In the genomic region with DNA sequence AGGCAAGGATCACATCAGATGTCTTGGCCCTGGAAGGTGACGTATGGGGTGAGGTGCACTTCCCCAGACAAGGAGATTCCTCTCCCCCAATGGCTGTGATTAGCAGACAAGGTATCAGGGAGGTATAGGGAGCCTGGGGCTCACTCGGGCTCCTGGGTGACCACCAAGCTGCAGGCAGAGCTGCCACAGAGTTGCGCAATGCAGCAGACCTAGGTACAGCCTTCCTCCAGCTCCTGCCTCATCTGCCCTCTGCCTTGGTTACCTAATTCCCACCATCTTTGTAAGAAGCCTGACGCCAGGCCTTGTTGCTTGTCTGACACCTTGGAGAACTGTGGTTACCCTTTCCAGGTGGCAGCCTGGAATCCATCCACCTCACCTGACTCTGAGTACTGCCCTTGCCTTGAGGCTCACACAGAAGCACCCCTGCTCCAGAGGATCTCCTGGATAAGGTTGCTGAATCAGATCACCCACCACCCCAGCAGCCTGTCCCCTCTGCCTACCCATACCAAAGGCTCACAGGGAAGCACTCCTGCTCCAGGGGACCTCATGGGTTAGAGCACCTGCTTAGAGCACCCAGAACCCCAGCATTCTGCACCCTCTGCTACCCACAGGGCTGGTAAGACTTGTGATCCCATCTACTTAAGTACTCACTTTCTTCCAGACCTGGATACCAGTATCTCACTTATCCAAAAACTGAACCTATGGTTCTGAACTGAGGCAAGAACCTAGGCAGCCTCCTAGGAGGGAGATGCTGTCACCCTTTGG, we compare ENCODE assay signal across 17 cellular contexts. TPM values are rescaled to one million over a fixed set of nuclear protein-coding genes. Genes with fewer than 3 reads are reported as not detected.
A peak's percentile ranks its signal among the peaks of the same experiment; 100 is the strongest.
DNase-seq lines count a peak whose midpoint lies in the region; ATAC-seq, FAIRE-seq and TF ChIP-seq lines count a peak whose summit lies in the region.
"Had no signal": no experiment of that assay in that cellular context is flagged by ENCODE, and none has a peak within 500 bp of the region (broad histone marks: within the 10 kb centered on the region; RNA-seq: fewer than 3 reads in every experiment).

No MANE protein-coding gene starts in this region.

- POLR2A ChIA-PET in IMR-90 (lab: Charles Lee; ENCODE audit: unreplicated experiment): no interaction called here
- POLR2A ChIA-PET in H1 (lab: Charles Lee; ENCODE audit: partially characterized antibody): interaction anchor here (0.5 kb wide), 1 partner anchor 307 kb away, joined by 3 read pairs; no protein-coding TSS in a partner anchor

- no peak overlapping the region for H4K91ac ChIP-seq in IMR-90 (ENCODE audit: insufficient read depth, low read depth, low read length)
- H4K91ac ChIP-seq in H1 (replicated peaks; ENCODE audit: insufficient read length, low read length): no peak overlapping the region
- no peak overlapping the region for H4K91ac ChIP-seq in trophoblast cell (ENCODE audit: low read depth, low read length)

- intact Hi-C loops in IMR-90 (cut with micrococcal nuclease): no loop called here

- TF ChIP-seq EP300 in H1 (IDR thresholded peaks at IDR 0.05; ENCODE audit: borderline replicate concordance in 1 of 2, low read depth in 2 of 2, low read length in 2 of 2): no peak

- H2AFZ ChIP-seq in IMR-90 (replicated peaks; ENCODE audit: low read length, poor library complexity) (no peak overlapping the region), H1 (ENCODE audit: low read length) (no peak overlapping the region), trophoblast cell (ENCODE audit: insufficient read depth, low read length, poor library complexity) (no peak overlapping the region)
- H2AFZ ChIP-seq: GM23248 had no signal

- H4K8ac ChIP-seq in IMR-90 (ENCODE audit: low read depth in 2 of 2, low read length in 2 of 2) (no peak overlapping the region), H1 (ENCODE audit: extremely low read depth, insufficient read depth, low read length) (no peak overlapping the region), trophoblast cell (ENCODE audit: low read depth, low read length) (no peak overlapping the region)

- H3K9me1 ChIP-seq in IMR-90 (ENCODE audit: insufficient read depth, low read length): no peaks in the 10 kb centered on the region

- H2BK120ac ChIP-seq in IMR-90 (ENCODE audit: low read depth, low read length): no peak overlapping the region
- H2BK120ac ChIP-seq in H1 (replicated peaks; ENCODE audit: low read depth, low read length): no peak overlapping the region
- no peak overlapping the region for H2BK120ac ChIP-seq in trophoblast cell (ENCODE audit: insufficient read depth, low read length, poor library complexity)

- no peaks in the 10 kb centered on the region for H3K23me2 ChIP-seq in H1 (ENCODE audit: low read depth, low read length)

- no TSS peak for BruUV-seq in IMR-90 (replicated peaks; lab: Mats Ljungman, UMichigan)

- TF ChIP-seq CTCF in IMR-90 (conservative IDR thresholded peaks at IDR 0.05; ENCODE audit: low read depth, low read length) (no peak), H1 (IDR thresholded peaks at IDR 0.05; ENCODE audit: control extremely low read depth in 1 of 3, insufficient read depth in 1 of 3, low read depth in 1 of 3, low read length in 3 of 3) (no peak)

- no peak overlapping the region for H3K4me2 ChIP-seq in IMR-90 (ENCODE audit: low read depth, low read length)
- no peak overlapping the region for H3K4me2 ChIP-seq in H1 (ENCODE audit: insufficient read depth in 1 of 2, low read depth in 2 of 2, low read length in 2 of 2)
- H3K4me2 ChIP-seq in trophoblast cell (ENCODE audit: low read length): no peak overlapping the region
- H3K4me2 ChIP-seq: BLaER1 had no signal

- H2AK5ac ChIP-seq in IMR-90 (ENCODE audit: low read depth, low read length) (no peak overlapping the region), H1 (ENCODE audit: low read depth, low read length) (no peak overlapping the region), trophoblast cell (ENCODE audit: low read length) (no peak overlapping the region)

- in situ Hi-C loops in IMR-90 (cut with MboI; ENCODE audit: low sequenced_read_pairs): no loop called here

- no peak overlapping the region for H2AK9ac ChIP-seq in IMR-90 (replicated peaks; ENCODE audit: low read depth, low read length, poor library complexity)

- H3K4me3 ChIP-seq in IMR-90 (ENCODE audit: insufficient read depth, low read depth, low read length): no peak overlapping the region
- H3K4me3 ChIP-seq in H1 (ENCODE audit: extremely low read depth in 1 of 4, insufficient read depth in 2 of 4, low read depth in 3 of 4, low read length in 4 of 4): no peak overlapping the region
- H3K4me3 ChIP-seq in trophoblast cell (ENCODE audit: low read depth, low read length): peak overlapping the region; percentile 31
- H3K4me3 ChIP-seq: BLaER1, GM23248, HAP-1 had no signal

- H2BK20ac ChIP-seq in IMR-90 (ENCODE audit: low read depth, low read length) (no peak overlapping the region), H1 (ENCODE audit: low read length) (no peak overlapping the region)

- ATAC-seq in IMR-90 (ENCODE audit: low read depth): no peak
- no peak for ATAC-seq in GM21515 (IDR thresholded peaks at IDR 0.05; ENCODE audit: unreplicated experiment)

- H2BK15ac ChIP-seq in IMR-90 (ENCODE audit: low read depth, low read length): no peak overlapping the region
- H2BK15ac ChIP-seq in H1 (ENCODE audit: low read length): no peak overlapping the region

- H2BK5ac ChIP-seq in IMR-90 (ENCODE audit: low read depth, low read length, poor library complexity, severe bottlenecking) (no peak overlapping the region), H1 (ENCODE audit: low read depth, low read length) (no peak overlapping the region), trophoblast cell (ENCODE audit: low read depth, low read length, poor library complexity) (no peak overlapping the region)

- H3K4ac ChIP-seq in IMR-90 (ENCODE audit: low read depth, low read length): no peak overlapping the region
- no peak overlapping the region for H3K4ac ChIP-seq in H1 (replicated peaks; ENCODE audit: insufficient read length, low read depth, low read length)
- H3K4ac ChIP-seq in trophoblast cell (ENCODE audit: low read depth, low read length): no peak overlapping the region

- no peak for TF ChIP-seq RAD21 in IMR-90 (IDR thresholded peaks at IDR 0.05; ENCODE audit: low read length)
- TF ChIP-seq RAD21 in H1 (IDR thresholded peaks at IDR 0.05 in 1 of 2, conservative IDR thresholded peaks at IDR 0.05 in 1 of 2; ENCODE audit: low read depth in 2 of 2, low read length in 2 of 2): no peak

- no peaks in the 10 kb centered on the region for H3K4me1 ChIP-seq in IMR-90 (ENCODE audit: control insufficient read depth, insufficient read depth, low read length)
- no peaks in the 10 kb centered on the region for H3K4me1 ChIP-seq in H1 (replicated peaks in 1 of 4; ENCODE audit: control insufficient read depth in 3 of 4, insufficient read depth in 4 of 4, low read length in 3 of 4)
- no peaks in the 10 kb centered on the region for H3K4me1 ChIP-seq in trophoblast cell (ENCODE audit: control insufficient read depth in 1 of 2, insufficient read depth in 2 of 2, low read length in 2 of 2)
- H3K4me1 ChIP-seq: Caco-2, HAP-1 had no signal

- H3K56ac ChIP-seq in IMR-90 (ENCODE audit: extremely low read depth, insufficient read depth, low read length) (no peak overlapping the region), H1 (replicated peaks; ENCODE audit: insufficient read length, low read depth, low read length) (no peak overlapping the region)

- H3K9ac ChIP-seq in IMR-90 (ENCODE audit: low read depth, low read length) (no peak overlapping the region), H1 (replicated peaks in 1 of 4; ENCODE audit: extremely low read depth in 1 of 4, low read depth in 3 of 4, low read length in 3 of 4) (no peak overlapping the region), trophoblast cell (ENCODE audit: low read length) (no peak overlapping the region)
- H3K9ac ChIP-seq: BLaER1, GM23248 had no signal

- H3K27ac ChIP-seq in IMR-90 (ENCODE audit: insufficient read depth, low read length): no peak overlapping the region
- no peak overlapping the region for H3K27ac ChIP-seq in H1 (ENCODE audit: low read depth, low read length)
- no peak overlapping the region for H3K27ac ChIP-seq in trophoblast cell (ENCODE audit: low read depth, low read length)
- H3K27ac ChIP-seq: BLaER1, GM23248 had no signal

- H3K23ac ChIP-seq in IMR-90 (ENCODE audit: low read depth, low read length) (no peak overlapping the region), H1 (ENCODE audit: insufficient read length) (no peak overlapping the region), trophoblast cell (ENCODE audit: low read length) (no peak overlapping the region)

- no peak for TF ChIP-seq POLR2A in IMR-90 (IDR thresholded peaks at IDR 0.05; ENCODE audit: low read depth, low read length)
- no peak for TF ChIP-seq POLR2A in H1 (IDR thresholded peaks at IDR 0.05; ENCODE audit: control extremely low read depth in 1 of 2, low read depth in 2 of 2, low read length in 2 of 2)

- H3K14ac ChIP-seq in IMR-90 (replicated peaks; ENCODE audit: low read depth, low read length) (no peak overlapping the region), H1 (ENCODE audit: insufficient read length) (no peak overlapping the region), trophoblast cell (ENCODE audit: low read length) (no peak overlapping the region)

- dilution Hi-C loops in IMR-90 (cut with HindIII; ENCODE audit: low sequenced_read_pairs, unreplicated experiment): no loop called here

- 20% methylated on average over 1 of the region's 4 CpGs; no CpG with 5 or more reads in 1 of the 2 experiments for WGBS in IMR-90 (ENCODE audit: extremely low coverage in 2 of 2, insufficient read length in 1 of 2), 2 experiments
- whole genome bisulfite sequencing in H1 (ENCODE audit: extremely low coverage in 1 of 2, insufficient coverage in 1 of 2, insufficient read length in 1 of 2, insufficient replicate concordance in 2 of 2, low coverage in 1 of 2, low lambda C conversion rate in 2 of 2, missing lambda C conversion rate in 1 of 2), 2 experiments: 74% methylated on average over 4 of the region's 4 CpGs; no CpG with 5 or more reads in 1 of the 2 experiments
- WGBS in trophoblast cell (ENCODE audit: extremely low coverage, insufficient coverage, insufficient read length): no CpG with 5 or more reads among the region's 4 CpGs

- H3K18ac ChIP-seq in IMR-90 (ENCODE audit: low read depth, low read length) (no peak overlapping the region), H1 (ENCODE audit: extremely low read depth, low read length) (no peak overlapping the region), trophoblast cell (ENCODE audit: low read length) (no peak overlapping the region)

- FAIRE-seq in H1 (lab: Jason Lieb, UNC) (no peak), GM19239 (lab: Jason Lieb, UNC) (no peak)

- no peak overlapping the region for H4K12ac ChIP-seq in trophoblast cell (ENCODE audit: low read depth, low read length)

- H2BK12ac ChIP-seq in H1 (ENCODE audit: low read depth, low read length) (no peak overlapping the region), trophoblast cell (ENCODE audit: low read length) (no peak overlapping the region)

- peaks cover 31% of the 10 kb centered on the region; the same call in 1 of the 2 replicates for H3K9me3 ChIP-seq in IMR-90 (ENCODE audit: control insufficient read depth, insufficient read depth, low read length)
- peaks cover 70 to 87% of the 10 kb centered on the region in 2 experiments for H3K9me3 ChIP-seq in H1 (ENCODE audit: insufficient read depth in 2 of 2, low read depth in 1 of 2, low read length in 1 of 2)
- peaks cover 79% of the 10 kb centered on the region for H3K9me3 ChIP-seq in trophoblast cell (ENCODE audit: insufficient read depth, low read depth, low read length)
- H3K9me3 ChIP-seq: BLaER1, Caco-2, HAP-1 had no signal

- peak; percentile 39 for DNase-seq in activated CD8-positive, alpha-beta memory T cell treated with anti-CD3 and anti-CD28 coated beads, Interleukin-2, amount 50 U/mL, for 48 hours
- no peak for DNase-seq in activated CD8-positive, alpha-beta memory T cell treated with anti-CD3 and anti-CD28 coated beads for 24 hours
- DNase-seq in IMR-90 (no peak), H1 (ENCODE audit: low read depth in 1 of 2, low spot score in 2 of 2) (no peak), trophoblast cell (no peak), T-helper 2 cell (no peak), GM19239 (ENCODE audit: insufficient read length, low spot score) (no peak)
- DNase-seq: 8988T; AML-193; Caco-2; CD8-positive, alpha-beta memory T cell; DMS53; GF-D8; GM23248 had no signal

- CTCF ChIA-PET in IMR-90 (lab: Yijun Ruan, JAX): no interaction called here
- CTCF ChIA-PET in H1 (lab: Charles Lee; ENCODE audit: partially characterized antibody): no interaction called here

- H3K36me3 ChIP-seq in IMR-90 (ENCODE audit: control insufficient read depth, insufficient read depth, low read length) (no peaks in the 10 kb centered on the region), H1 (ENCODE audit: control insufficient read depth in 2 of 4, insufficient read depth in 4 of 4, low read length in 3 of 4) (no peaks in the 10 kb centered on the region), trophoblast cell (ENCODE audit: control insufficient read depth in 1 of 2, insufficient read depth in 2 of 2, low read length in 2 of 2) (no peaks in the 10 kb centered on the region)
- H3K36me3 ChIP-seq: BLaER1, HAP-1 had no signal

- H4K5ac ChIP-seq in IMR-90 (ENCODE audit: low read depth, low read length) (no peak overlapping the region), H1 (ENCODE audit: insufficient read length, low read depth, low read length) (no peak overlapping the region)

- H3K27me3 ChIP-seq in IMR-90 (ENCODE audit: control insufficient read depth, insufficient read depth, low read length): no peaks in the 10 kb centered on the region
- H3K27me3 ChIP-seq in H1 (replicated peaks in 1 of 4; ENCODE audit: control insufficient read depth in 3 of 4, extremely low read depth in 1 of 4, insufficient read depth in 3 of 4, low read length in 3 of 4): no peaks in the 10 kb centered on the region; a peak in 1 of 7 replicates
- H3K27me3 ChIP-seq in trophoblast cell (ENCODE audit: insufficient read depth, low read length): no peaks in the 10 kb centered on the region
- H3K27me3 ChIP-seq: BLaER1 had no signal

- H3K79me2 ChIP-seq in H1 (ENCODE audit: control insufficient read depth in 1 of 2, insufficient read depth in 2 of 2, low read length in 2 of 2) (no peaks in the 10 kb centered on the region), trophoblast cell (ENCODE audit: control insufficient read depth, insufficient read depth, low read length, poor library complexity) (no peaks in the 10 kb centered on the region)

- H3K79me1 ChIP-seq in IMR-90 (ENCODE audit: low read depth in 1 of 2, low read length in 2 of 2): no peaks in the 10 kb centered on the region
- no peaks in the 10 kb centered on the region for H3K79me1 ChIP-seq in H1 (ENCODE audit: low read depth, low read length)
- no peaks in the 10 kb centered on the region for H3K79me1 ChIP-seq in trophoblast cell (ENCODE audit: low read length)

- H4K20me1 ChIP-seq in IMR-90 (ENCODE audit: insufficient read depth, low read length) (no peaks in the 10 kb centered on the region), H1 (replicated peaks in 1 of 2; ENCODE audit: control insufficient read depth in 1 of 2, insufficient read depth in 2 of 2, low read length in 2 of 2) (no peaks in the 10 kb centered on the region)
- H4K20me1 ChIP-seq: BLaER1 had no signal

RNA-seq across cellular contexts. Expression of a gene that starts 40.4 kb away (rescaled TPM):
- not detected in 2 replicates for total RNA-seq in IMR-90 (2012; rRNA removed)
- not detected in 2 replicates for polyA plus RNA-seq in IMR-90 (2012; rRNA removed)
- not detected in 2 replicates for polyA plus RNA-seq in IMR-90 (2012; cell fraction: cytosol; rRNA removed)
- not detected in 2 replicates for polyA plus RNA-seq in IMR-90 (2012; cell fraction: nucleus; rRNA removed; ENCODE audit: low replicate concordance)
- 0.17 and 0.94 TPM in 2 replicates for total RNA-seq in H1 (2021; fragmentation: NEBNext Ultra II Directional; extraction: Animal tissue kit (Norgen Biotek cat#: 25700))
- 0.03 TPM in 2 replicates for polyA plus RNA-seq in H1 (2011; rRNA removed)
- polyA plus RNA-seq in H1 (2011; cell fraction: cytosol; rRNA removed): 0.03 TPM
- 0.07 TPM for polyA plus RNA-seq in H1 (2011; cell fraction: nucleus; rRNA removed)
- not detected in 4 replicates for polyA plus RNA-seq in H1 (2012, experiment 1 of 2)
- not detected for polyA plus RNA-seq in H1 (2012, experiment 2 of 2)
- polyA plus RNA-seq in H1 (2013, experiment 1 of 2): 0.22 TPM
- 0.13 TPM for polyA plus RNA-seq in H1 (2013, experiment 2 of 2)
- polyA minus RNA-seq in H1 (2011; rRNA and poly(A)+ RNA removed): 0.15 TPM in 1 of 2 replicates, not detected in the other
- polyA minus RNA-seq in H1 (2011; cell fraction: cytosol; rRNA and poly(A)+ RNA removed): not detected
- polyA minus RNA-seq in H1 (2011; cell fraction: nucleus; rRNA and poly(A)+ RNA removed): not detected
- not detected in 2 replicates for polyA plus RNA-seq in trophoblast cell (2013)
- total RNA-seq: Caco-2; CD8-positive, alpha-beta memory T cell; GM23248 had no signal
- polyA plus RNA-seq: CD8-positive, alpha-beta memory T cell; GM23248 had no signal
